ENCODE assay signal across 8 cellular contexts in genomic region chr6:26537846-26538571, GRCh38. TPM values are rescaled to one million over a fixed set of nuclear protein-coding genes. Genes with fewer than 3 reads are reported as not detected.
DNase-seq lines count a peak whose midpoint lies in the region; TF ChIP-seq lines count a peak whose summit lies in the region.

Gene HMGN4, plus strand, starts transcription at chr6:26538366. Its CDS starts 6,841 bp downstream, at chr6:26545207.

- WGBS in suprapubic skin, result under 1% methylated on average over 42 of the region's 49 CpGs

- DNase-seq in GDM1 (lab: John Stamatoyannopoulos, UW) (peak; percentile 83), MV-4-11 (lab: John Stamatoyannopoulos, UW) (peak; percentile 87), SJSA1 (ENCODE audit: low read depth in 1 of 2, low spot score in 2 of 2) (peak; percentile 89 to 96), foreskin melanocyte (peak; percentile 87), suprapubic skin (ENCODE audit: low spot score in 2 of 2) (peak; percentile 87 to 90)
- peak; percentile 63 for DNase-seq in activated gamma-delta T cell treated with anti-CD3 and anti-CD28 coated beads, Interleukin-2, amount 50 U/mL, for 16 hours (ENCODE audit: low read depth)

- H3K36me3 ChIP-seq in HEK293 (ENCODE audit: control insufficient read depth in 2 of 2, insufficient read depth in 1 of 2, low read length in 2 of 2), result peaks cover 3 to 10% of the 10 kb centered on the region in 2 experiments; a peak in 2 of 3 replicates
- H3K36me3 ChIP-seq in SJSA1, result peaks cover 29% of the 10 kb centered on the region
- peaks cover 5% of the 10 kb centered on the region for H3K36me3 ChIP-seq in neutrophil
- no peaks in the 10 kb centered on the region for H3K36me3 ChIP-seq in suprapubic skin

- H3K4me3 ChIP-seq in HEK293 (ENCODE audit: low read depth, low read length) (peak within 1 kb of the TSS; percentile 76), SJSA1 (peak within 1 kb of the TSS; percentile 71), neutrophil (ENCODE audit: low read depth in 1 of 2, low read length in 1 of 2) (peak within 1 kb of the TSS; percentile 69 to 93), suprapubic skin (peak within 1 kb of the TSS; percentile 91)

- no peak for TF ChIP-seq EP300 in suprapubic skin (IDR thresholded peaks at IDR 0.05)

- TF ChIP-seq POLR2A in suprapubic skin (IDR thresholded peaks at IDR 0.05), result peak in 1 of 2 donors; percentile 27

- H3K27me3 ChIP-seq in SJSA1 (replicated peaks) (no peaks in the 10 kb centered on the region), neutrophil (peaks cover 4% of the 10 kb centered on the region), suprapubic skin (no peaks in the 10 kb centered on the region)

- CTCF ChIA-PET in HEK293 (lab: Yijun Ruan, JAX), result interaction anchor here (0.6 to 2.7 kb wide), 9 partner anchors 14 to 1148 kb away, joined by 3 to 9 read pairs (median 3); partner anchors contain the start of gene BTN2A2

- H3K27ac ChIP-seq in HEK293 (ENCODE audit: extremely low read depth, low read depth, low read length), result peak within 1 kb of the TSS; percentile 79
- peak within 1 kb of the TSS; percentile 89 for H3K27ac ChIP-seq in SJSA1
- peak within 1 kb of the TSS; percentile 87 for H3K27ac ChIP-seq in neutrophil
- peak within 1 kb of the TSS; percentile 94 for H3K27ac ChIP-seq in suprapubic skin

- POLR2A ChIA-PET in HEK293 (lab: Yijun Ruan, JAX), result interaction anchor here (0.6 to 2.6 kb wide), 24 partner anchors 8 to 322 kb away, joined by 3 to 29 read pairs (median 6); a partner anchor contains a TSS

- peak; percentile 65; the same call in 1 of the 2 replicates for TF ChIP-seq CTCF in HEK293 (tag by site-specific recombination; IDR thresholded peaks at IDR 0.05)
- TF ChIP-seq CTCF in neutrophil (IDR thresholded peaks at IDR 0.05), result no peak
- TF ChIP-seq CTCF in suprapubic skin (IDR thresholded peaks at IDR 0.05), result no peak

- H3K4me1 ChIP-seq in HEK293 (ENCODE audit: control insufficient read depth, insufficient read depth, low read length) (peaks cover 5% of the 10 kb centered on the region; the same call in 1 of the 2 replicates), SJSA1 (replicated peaks) (peaks cover 19% of the 10 kb centered on the region), neutrophil (ENCODE audit: control insufficient read depth in 1 of 2, insufficient read depth in 1 of 2, low read depth in 1 of 2, low read length in 1 of 2) (peaks cover 25 to 29% of the 10 kb centered on the region in 2 experiments), suprapubic skin (peaks cover 45% of the 10 kb centered on the region)

- H3K9me3 ChIP-seq in HEK293 (ENCODE audit: control insufficient read depth, insufficient read depth, low read depth, low read length) (no peaks in the 10 kb centered on the region), SJSA1 (replicated peaks) (no peaks in the 10 kb centered on the region), neutrophil (no peaks in the 10 kb centered on the region), suprapubic skin (no peaks in the 10 kb centered on the region)

TF ChIP-seq in HEK293, 187 proteins besides CTCF, POLR2A, EP300 and RAD21 (continues in another document):
- TF ChIP-seq ZNF239 (tag by site-specific recombination; IDR thresholded peaks at IDR 0.05) (peak; percentile 52; the same call in 1 of the 2 replicates), IKZF3 (tag by site-specific recombination; IDR thresholded peaks at IDR 0.05) (peak; percentile 89), ZNF76 (tag by site-specific recombination; IDR thresholded peaks at IDR 0.05; ENCODE audit: borderline replicate concordance, low read depth) (no peak), ZNF560 (tag by site-specific recombination; IDR thresholded peaks at IDR 0.05; ENCODE audit: borderline replicate concordance) (no peak), ZNF658 (tag by site-specific recombination; IDR thresholded peaks at IDR 0.05) (no peak), ZNF596 (tag by site-specific recombination; IDR thresholded peaks at IDR 0.05) (no peak), KLF10 (tag by site-specific recombination; IDR thresholded peaks at IDR 0.05) (no peak; the same call in 1 of the 2 replicates), ZNF404 (tag by site-specific recombination; IDR thresholded peaks at IDR 0.05) (no peak), WT1 (tag by site-specific recombination; IDR thresholded peaks at IDR 0.05) (peak; percentile 51; the same call in 1 of the 2 replicates), ZNF48 (tag by site-specific recombination; IDR thresholded peaks at IDR 0.05) (no peak), ZNF24 (tag by site-specific recombination; IDR thresholded peaks at IDR 0.05) (peak; percentile 65), KLF16 (tag by site-specific recombination; IDR thresholded peaks at IDR 0.05) (no peak; the same call in 1 of the 2 replicates), ZNF580 (tag by site-specific recombination; IDR thresholded peaks at IDR 0.05) (peak; percentile 74), ZNF488 (tag by site-specific recombination; IDR thresholded peaks at IDR 0.05) (no peak), ZNF785 (tag by site-specific recombination; IDR thresholded peaks at IDR 0.05) (peak; percentile 60; the same call in 1 of the 2 replicates), ZBTB10 (tag by site-specific recombination; IDR thresholded peaks at IDR 0.05) (peak; percentile 71), GLI4 (tag by site-specific recombination; IDR thresholded peaks at IDR 0.05) (no peak), ZNF146 (tag by site-specific recombination; IDR thresholded peaks at IDR 0.05) (no peak), HOXD13 (CRISPR knock-in tag; IDR thresholded peaks at IDR 0.05; ENCODE audit: borderline replicate concordance) (no peak), ZNF549 (tag by site-specific recombination; IDR thresholded peaks at IDR 0.05) (0 out of 2 replicates have a peak, but pooled peaks have one; percentile 6), ZNF629 (tag by site-specific recombination; IDR thresholded peaks at IDR 0.05) (peak; percentile 41; the same call in 1 of the 2 replicates), TCF7L2 (IDR thresholded peaks at IDR 0.05; ENCODE audit: borderline replicate concordance, low read depth, low read length) (no peak), ZNF416 (tag by site-specific recombination; IDR thresholded peaks at IDR 0.05) (no peak), SP3 (tag by site-specific recombination; IDR thresholded peaks at IDR 0.05) (peak; percentile 67), ZNF132 (tag by site-specific recombination; IDR thresholded peaks at IDR 0.05; ENCODE audit: borderline replicate concordance) (no peak), ZNF571 (tag by site-specific recombination; IDR thresholded peaks at IDR 0.05) (no peak), ZNF837 (tag by site-specific recombination; IDR thresholded peaks at IDR 0.05) (no peak), AEBP2 (tag by site-specific recombination; IDR thresholded peaks at IDR 0.05; ENCODE audit: borderline replicate concordance) (no peak), ZNF354C (tag by site-specific recombination; IDR thresholded peaks at IDR 0.05; ENCODE audit: borderline replicate concordance, low read depth) (no peak), ZNF610 (tag by site-specific recombination; IDR thresholded peaks at IDR 0.05; ENCODE audit: borderline replicate concordance) (0 out of 2 replicates have a peak, but pooled peaks have one; percentile 13), SCRT2 (tag by site-specific recombination; IDR thresholded peaks at IDR 0.05) (no peak), YY1 (tag by site-specific recombination; IDR thresholded peaks at IDR 0.05) (no peak)

RNA-seq across cellular contexts. Expression of gene HMGN4, which starts in this region (rescaled TPM):
- 110 TPM in 2 replicates for total RNA-seq in SJSA1 (2014; rRNA removed; shearing (Covaris generic))
- 10 to 100 TPM; 25.2 to 48.5 (median 34.5) TPM for total RNA-seq in suprapubic skin

Comparison
In these comparisons a context has a peak if more than half of its experiments do, and no peak if none do; other contexts are left out.
1. Peak in every context shown above with its lines: DNase-seq, H3K4me3 ChIP-seq and H3K27ac ChIP-seq.